Comparison of ENCODE assay signal across 1 cellular context in genomic region chr6:64266351-64266821, GRCh38.
TF ChIP-seq lines count a peak whose summit lies in the region.

No MANE protein-coding gene starts in this region.

TF ChIP-seq in GM12878, 131 proteins besides CTCF, POLR2A, EP300 and RAD21 (continued from another document and continues in another):
- TF ChIP-seq RELB (IDR thresholded peaks at IDR 0.05; ENCODE audit: low read depth) (peak; percentile 97), BMI1 (IDR thresholded peaks at IDR 0.05; ENCODE audit: borderline replicate concordance) (peak; percentile 76; the same call in 1 of the 2 replicates), CUX1 (IDR thresholded peaks at IDR 0.05; ENCODE audit: insufficient replicate concordance, low read depth, low read length) (peak; percentile 57), ATF2 (IDR thresholded peaks at IDR 0.05; ENCODE audit: low read length) (peak; percentile 90), BCL11A (IDR thresholded peaks at IDR 0.05; ENCODE audit: low read depth, low read length) (peak; percentile 48; the same call in 1 of the 2 replicates), RAD51 (IDR thresholded peaks at IDR 0.05) (peak; percentile 91), ZNF24 (IDR thresholded peaks at IDR 0.05) (0 out of 2 replicates have a peak, but pooled peaks have one; percentile 63), ETV6 (conservative IDR thresholded peaks at IDR 0.05 in 1 of 2, IDR thresholded peaks at IDR 0.05 in 1 of 2; ENCODE audit: borderline replicate concordance in 1 of 2, low read depth in 1 of 2) (peak in 1 of 2 experiments; percentile 53; a peak in 1 of 4 replicates), SPI1 (IDR thresholded peaks at IDR 0.05; ENCODE audit: borderline replicate concordance, insufficient read depth, low read depth, low read length) (no peak), TBL1XR1 (IDR thresholded peaks at IDR 0.05; ENCODE audit: low read depth, low read length) (peak; percentile 89), SREBF2 (IDR thresholded peaks at IDR 0.05; ENCODE audit: low read length) (no peak), USF1 (IDR thresholded peaks at IDR 0.05; ENCODE audit: borderline replicate concordance, extremely low read length, insufficient read depth, low read depth, low read length) (peak; percentile 33), ZNF384 (IDR thresholded peaks at IDR 0.05; ENCODE audit: borderline replicate concordance, low read depth, low read length) (peak; percentile 77), PML (IDR thresholded peaks at IDR 0.05; ENCODE audit: low read length) (peak; percentile 74), ZNF217 (IDR thresholded peaks at IDR 0.05) (peak; percentile 86; the same call in 1 of the 2 replicates), JUNB (IDR thresholded peaks at IDR 0.05) (peak; percentile 98), NR2C2 (IDR thresholded peaks at IDR 0.05; ENCODE audit: borderline replicate concordance, control insufficient read depth, insufficient read length, low read depth) (no peak), PKNOX1 (IDR thresholded peaks at IDR 0.05) (peak; percentile 87), SMC3 (IDR thresholded peaks at IDR 0.05; ENCODE audit: borderline replicate concordance, low read length) (no peak; the same call in 1 of the 2 replicates), SKIL (IDR thresholded peaks at IDR 0.05; ENCODE audit: low read depth, poor library complexity, severe bottlenecking) (peak; percentile 78), HDAC2 (IDR thresholded peaks at IDR 0.05) (no peak), PAX5 (IDR thresholded peaks at IDR 0.05; ENCODE audit: borderline replicate concordance, low read depth, low read length) (peak; percentile 57; the same call in 1 of the 2 replicates), GABPA (IDR thresholded peaks at IDR 0.05; ENCODE audit: low read depth) (peak; percentile 62; the same call in 1 of the 2 replicates), JUND (IDR thresholded peaks at IDR 0.05; ENCODE audit: low read depth, low read length) (peak; percentile 83; the same call in 1 of the 2 replicates), ATF7 (IDR thresholded peaks at IDR 0.05; ENCODE audit: low read depth) (peak; percentile 90), FOXK2 (IDR thresholded peaks at IDR 0.05) (no peak), MTA2 (IDR thresholded peaks at IDR 0.05; ENCODE audit: low read depth) (peak; percentile 98), CREM (IDR thresholded peaks at IDR 0.05; ENCODE audit: low read depth) (peak; percentile 78), ZNF687 (IDR thresholded peaks at IDR 0.05) (peak; percentile 45; the same call in 1 of the 2 replicates), MTA3 (IDR thresholded peaks at IDR 0.05; ENCODE audit: borderline replicate concordance, low read length) (peak; percentile 71; the same call in 1 of the 2 replicates), IRF4 (IDR thresholded peaks at IDR 0.05; ENCODE audit: low read depth, low read length) (peak; percentile 61; the same call in 1 of the 2 replicates), IKZF2 (IDR thresholded peaks at IDR 0.05) (peak; percentile 95 to 97), MXI1 (IDR thresholded peaks at IDR 0.05; ENCODE audit: low read depth, low read length) (peak; percentile 49; the same call in 1 of the 2 replicates), TAF1 (IDR thresholded peaks at IDR 0.05; ENCODE audit: borderline replicate concordance, low read depth, low read length) (peak; percentile 25; the same call in 1 of the 2 replicates), USF2 (IDR thresholded peaks at IDR 0.05; ENCODE audit: borderline replicate concordance, low read depth, low read length) (peak; percentile 65), BACH1 (IDR thresholded peaks at IDR 0.05; ENCODE audit: borderline replicate concordance) (peak; percentile 61; the same call in 1 of the 2 replicates), RFX5 (IDR thresholded peaks at IDR 0.05; ENCODE audit: low read depth, low read length) (no peak), TCF3 (IDR thresholded peaks at IDR 0.05; ENCODE audit: borderline replicate concordance, insufficient read depth, low read depth, low read length) (no peak), NR2F1 (conservative IDR thresholded peaks at IDR 0.05) (peak; percentile 68; the same call in 1 of the 2 replicates), ZBED1 (IDR thresholded peaks at IDR 0.05; ENCODE audit: borderline replicate concordance) (peak; percentile 62; the same call in 1 of the 2 replicates), DPF2 (IDR thresholded peaks at IDR 0.05) (peak; percentile 95), POLR2AphosphoS5 (IDR thresholded peaks at IDR 0.05; ENCODE audit: low read length) (no peak), IKZF1 (conservative IDR thresholded peaks at IDR 0.05) (peak; percentile 83), ELK1 (IDR thresholded peaks at IDR 0.05; ENCODE audit: low read depth, low read length) (no peak)
